12 cellular contexts compared by ENCODE assay signal in genomic region chr21:15775981-15776380, GRCh38. TPM values are rescaled to one million over a fixed set of nuclear protein-coding genes. Genes with fewer than 3 reads are reported as not detected.
DNase-seq lines count a peak whose midpoint lies in the region; ATAC-seq and TF ChIP-seq lines count a peak whose summit lies in the region.
"Had no signal": no experiment of that assay in that cellular context is flagged by ENCODE, and none has a peak within 500 bp of the region (broad histone marks: within the 10 kb centered on the region; RNA-seq: fewer than 3 reads in every experiment).

No MANE protein-coding gene starts in this region.

- peaks cover 25% of the 10 kb centered on the region for H3K36me3 Mint-ChIP-seq in dendritic cell treated with granulocyte-macrophage colony-stimulating factor and Interleukin-4, amounts not matched to agents 40 ng/mL and 50 ng/mL, for 4 days (ENCODE audit: low read depth)
- H3K36me3 Mint-ChIP-seq in natural killer cell treated with Interleukin-12 subunit alpha and Interleukin-12 subunit beta and Interleukin-15 and Interleukin-18, amount 100 ng/mL, for 72 hours: peaks cover 7% of the 10 kb centered on the region

- peak in 1 of 2 donors; percentile 38 for ATAC-seq in natural killer cell treated with Interleukin-12 subunit alpha and Interleukin-12 subunit beta and Interleukin-15 and Interleukin-18, amount 100 ng/mL, for 72 hours
- ATAC-seq in HG03045 (IDR thresholded peaks at IDR 0.05; ENCODE audit: unreplicated experiment): no peak

- no peaks in the 10 kb centered on the region for H3K27me3 ChIP-seq in H7 (ENCODE audit: control insufficient read depth, insufficient read depth, low read length)

- H3K36me3 ChIP-seq in H7 (replicated peaks; ENCODE audit: control insufficient read depth, insufficient read depth, low read length): no peaks in the 10 kb centered on the region

- no peak for TF ChIP-seq CTCF in AG10803 (conservative IDR thresholded peaks at IDR 0.05; ENCODE audit: low read length)

- DNase-seq in AG10803 (ENCODE audit: low read depth) (peak; percentile 84), M059J (ENCODE audit: low read depth) (peak; percentile 84), H7 (no peak), NCI-H526 (lab: John Stamatoyannopoulos, UW) (no peak), OCI-M2 (lab: John Stamatoyannopoulos, UW; ENCODE audit: unreplicated experiment) (no peak)
- DNase-seq in natural killer cell treated with Interleukin-12 subunit alpha and Interleukin-12 subunit beta and Interleukin-15 and Interleukin-18, amount 100 ng/mL, for 72 hours (ENCODE audit: low spot score): no peak
- DNase-seq: activated naive CD8-positive, alpha-beta T cell treated with anti-CD3 and anti-CD28 coated beads for 36 hours; effector memory CD4-positive, alpha-beta T cell; KG1; RPMI8226 had no signal

- peaks cover 17% of the 10 kb centered on the region for H3K4me1 Mint-ChIP-seq in dendritic cell treated with granulocyte-macrophage colony-stimulating factor and Interleukin-4, amounts not matched to agents 40 ng/mL and 50 ng/mL, for 4 days (ENCODE audit: low read depth)
- H3K4me1 Mint-ChIP-seq in natural killer cell treated with Interleukin-12 subunit alpha and Interleukin-12 subunit beta and Interleukin-15 and Interleukin-18, amount 100 ng/mL, for 72 hours (ENCODE audit: low read depth in 2 of 2): peaks cover 31 to 51% of the 10 kb centered on the region in 2 donors

- H3K4me3 Mint-ChIP-seq in dendritic cell treated with granulocyte-macrophage colony-stimulating factor and Interleukin-4, amounts not matched to agents 40 ng/mL and 50 ng/mL, for 4 days: no peak overlapping the region
- H3K4me3 Mint-ChIP-seq in natural killer cell treated with Interleukin-12 subunit alpha and Interleukin-12 subunit beta and Interleukin-15 and Interleukin-18, amount 100 ng/mL, for 72 hours: peak overlapping the region; percentile 11
- H3K4me3 Mint-ChIP-seq: activated naive CD8-positive, alpha-beta T cell treated with anti-CD3 and anti-CD28 coated beads for 36 hours had no signal

- peaks cover 7% of the 10 kb centered on the region for H3K9me3 Mint-ChIP-seq in dendritic cell treated with granulocyte-macrophage colony-stimulating factor and Interleukin-4, amounts not matched to agents 40 ng/mL and 50 ng/mL, for 4 days
- peaks cover 3% of the 10 kb centered on the region for H3K9me3 Mint-ChIP-seq in natural killer cell treated with Interleukin-12 subunit alpha and Interleukin-12 subunit beta and Interleukin-15 and Interleukin-18, amount 100 ng/mL, for 72 hours
- H3K9me3 Mint-ChIP-seq: activated naive CD8-positive, alpha-beta T cell treated with anti-CD3 and anti-CD28 coated beads for 36 hours had no signal

- H3K4me3 ChIP-seq in AG10803 (ENCODE audit: low read length): no peak overlapping the region
- H3K4me3 ChIP-seq in H7 (ENCODE audit: insufficient read depth, low read depth, low read length): no peak overlapping the region

- intact Hi-C loops in dendritic cell treated with granulocyte-macrophage colony-stimulating factor and Interleukin-4, amounts not matched to agents 40 ng/mL and 50 ng/mL, for 4 days (cut with micrococcal nuclease): no loop called here

- H3K27ac Mint-ChIP-seq in dendritic cell treated with granulocyte-macrophage colony-stimulating factor and Interleukin-4, amounts not matched to agents 40 ng/mL and 50 ng/mL, for 4 days: peak overlapping the region; percentile 53
- peak overlapping the region; percentile 50 to 61 for H3K27ac Mint-ChIP-seq in natural killer cell treated with Interleukin-12 subunit alpha and Interleukin-12 subunit beta and Interleukin-15 and Interleukin-18, amount 100 ng/mL, for 72 hours
- H3K27ac Mint-ChIP-seq: activated naive CD8-positive, alpha-beta T cell treated with anti-CD3 and anti-CD28 coated beads for 36 hours had no signal

- no peaks in the 10 kb centered on the region for H3K27me3 Mint-ChIP-seq in dendritic cell treated with granulocyte-macrophage colony-stimulating factor and Interleukin-4, amounts not matched to agents 40 ng/mL and 50 ng/mL, for 4 days
- H3K27me3 Mint-ChIP-seq in natural killer cell treated with Interleukin-12 subunit alpha and Interleukin-12 subunit beta and Interleukin-15 and Interleukin-18, amount 100 ng/mL, for 72 hours: no peaks in the 10 kb centered on the region
- H3K27me3 Mint-ChIP-seq: activated naive CD8-positive, alpha-beta T cell treated with anti-CD3 and anti-CD28 coated beads for 36 hours had no signal

RNA-seq across cellular contexts. Expression of gene USP25, which starts 46.2 kb away (rescaled TPM):
- total RNA-seq in M059J (2014; rRNA removed; shearing (Covaris generic)): 13.4 and 23.2 TPM in 2 replicates
- 10 to 100 TPM; 35.6 to 39.7 TPM for total RNA-seq in natural killer cell treated with Interleukin-12 subunit alpha and Interleukin-12 subunit beta and Interleukin-15 and Interleukin-18, amount 100 ng/mL, for 72 hours
- 27.5 and 41.4 TPM in 2 replicates for total RNA-seq in H7 (2014; rRNA removed; shearing (Covaris generic))

Comparison
In these comparisons a context has a peak if more than half of its experiments do, and no peak if none do; other contexts are left out.
1. DNase-seq: peak in AG10803 (single experiment) and M059J (single experiment); none in natural killer cell treated with Interleukin-12 subunit alpha and Interleukin-12 subunit beta and Interleukin-15 and Interleukin-18, amount 100 ng/mL, for 72 hours (single experiment), H7 (single experiment), NCI-H526 (0 of 2) and OCI-M2 (single experiment).